In genomic region chr2:200380833-200381542, GRCh38 we compare ENCODE assay signal across 1 cellular context.
TF ChIP-seq lines count a peak whose summit lies in the region.

No MANE protein-coding gene starts in this region.

TF ChIP-seq in K562, 482 proteins besides CTCF, POLR2A, EP300 and RAD21 (continued from another document):
- TF ChIP-seq ZNF592 (IDR thresholded peaks at IDR 0.05) (peak; percentile 69), FOXP4 (CRISPR knock-in tag; IDR thresholded peaks at IDR 0.05; ENCODE audit: borderline replicate concordance) (no peak), SMARCA4 (IDR thresholded peaks at IDR 0.05) (peak; percentile 62; the same call in 1 of the 2 replicates), CEBPG (CRISPR knock-in tag; IDR thresholded peaks at IDR 0.05) (no peak), CEBPG (tag; conservative IDR thresholded peaks at IDR 0.05 in 1 of 2, IDR thresholded peaks at IDR 0.05 in 1 of 2) (peak; percentile 54 to 61; a peak in 3 of 4 replicates), REST (CRISPR knock-in tag; IDR thresholded peaks at IDR 0.05; ENCODE audit: low read depth) (no peak), ARID1B (IDR thresholded peaks at IDR 0.05) (peak; percentile 47), BACH1 (tag; IDR thresholded peaks at IDR 0.05) (peak; percentile 49; the same call in 1 of the 2 replicates), TBL1XR1 (IDR thresholded peaks at IDR 0.05; ENCODE audit: low read length in 2 of 2) (no peak), NFE2 (IDR thresholded peaks at IDR 0.05; ENCODE audit: low read depth) (peak; percentile 84), PBX2 (CRISPR knock-in tag; IDR thresholded peaks at IDR 0.05; ENCODE audit: low read depth) (no peak), PBX2 (tag; conservative IDR thresholded peaks at IDR 0.05; ENCODE audit: low read depth) (peak; percentile 46), ZNF175 (CRISPR knock-in tag; IDR thresholded peaks at IDR 0.05; ENCODE audit: low read depth) (peak; percentile 53; the same call in 1 of the 2 replicates), MAFG (tag; conservative IDR thresholded peaks at IDR 0.05) (peak; percentile 52; the same call in 1 of the 2 replicates), FOSL1 (tag; conservative IDR thresholded peaks at IDR 0.05) (peak; percentile 80), ETV1 (tag; conservative IDR thresholded peaks at IDR 0.05; ENCODE audit: low read depth) (0 out of 2 replicates have a peak, but pooled peaks have one; percentile 40), VEZF1 (CRISPR knock-in tag; IDR thresholded peaks at IDR 0.05) (peak; percentile 43; the same call in 1 of the 2 replicates), ZNF133 (CRISPR knock-in tag; IDR thresholded peaks at IDR 0.05) (no peak), MAFK (IDR thresholded peaks at IDR 0.05; ENCODE audit: low read length) (peak; percentile 20; the same call in 1 of the 2 replicates), BRF2 (IDR thresholded peaks at IDR 0.05; ENCODE audit: borderline replicate concordance, insufficient read depth, insufficient read length) (no peak), C11orf30 (IDR thresholded peaks at IDR 0.05; ENCODE audit: low read depth) (peak; percentile 60), ZFX (CRISPR knock-in tag; IDR thresholded peaks at IDR 0.05) (peak; percentile 33), KHSRP (IDR thresholded peaks at IDR 0.05) (no peak)
TF ChIP-seq in K562: peak in this region for 26.
